Comparison of ENCODE assay signal across 1 cellular context in the genomic region with DNA sequence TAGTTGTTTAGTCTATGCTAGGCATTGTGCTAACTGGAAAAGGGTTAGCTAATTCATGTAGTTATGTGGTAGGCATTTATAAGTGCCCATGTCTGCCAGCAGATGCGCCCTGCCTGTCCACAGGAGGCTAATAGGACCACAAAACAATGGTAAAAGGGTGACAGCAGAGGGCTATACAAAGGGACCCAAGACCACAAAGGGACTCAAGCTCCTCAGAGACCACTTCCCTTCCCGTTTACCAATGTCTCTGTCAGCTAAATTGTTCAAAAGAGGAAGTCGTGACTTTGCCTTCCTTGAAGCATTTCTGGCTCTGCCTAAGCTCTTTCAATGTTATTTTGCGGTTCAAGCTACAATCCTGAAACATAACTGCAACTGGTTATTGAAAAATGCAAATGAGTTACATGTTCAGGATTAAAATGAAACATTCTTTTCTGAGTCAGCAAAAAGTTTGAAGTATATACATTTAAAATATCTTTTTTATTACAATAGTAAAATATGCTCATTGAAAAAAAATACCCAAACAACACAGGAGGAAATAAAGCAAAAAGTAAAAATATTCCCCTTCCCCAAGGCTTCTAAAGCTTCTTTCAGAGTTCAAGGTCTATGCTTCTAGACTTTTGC.
A peak's percentile ranks its signal among the peaks of the same experiment; 100 is the strongest.
TF ChIP-seq lines count a peak whose summit lies in the region.

No MANE protein-coding gene starts in this region.

TF ChIP-seq in K562, 482 proteins besides CTCF, POLR2A, EP300 and RAD21 (continued from another document):
- TF ChIP-seq ATF4 (CRISPR knock-in tag; IDR thresholded peaks at IDR 0.05) (no peak), KDM5B (IDR thresholded peaks at IDR 0.05; ENCODE audit: insufficient replicate concordance, low read depth, low read length) (no peak), MYBL2 (IDR thresholded peaks at IDR 0.05; ENCODE audit: low read depth) (no peak), MYBL2 (CRISPR knock-in tag; IDR thresholded peaks at IDR 0.05; ENCODE audit: borderline replicate concordance) (no peak), NEUROD1 (IDR thresholded peaks at IDR 0.05; ENCODE audit: borderline replicate concordance, low read depth, low read length, partially characterized antibody) (no peak), ZNF316 (IDR thresholded peaks at IDR 0.05) (peak; percentile 89), PTRF (tag; IDR thresholded peaks at IDR 0.05) (no peak), STAT5A (IDR thresholded peaks at IDR 0.05; ENCODE audit: borderline replicate concordance, low read length) (no peak), DACH1 (IDR thresholded peaks at IDR 0.05; ENCODE audit: partially characterized antibody) (no peak), PCBP2 (IDR thresholded peaks at IDR 0.05; ENCODE audit: low read depth, low read length, poor library complexity, severe bottlenecking) (no peak), MYC (IDR thresholded peaks at IDR 0.05; ENCODE audit: low read depth, low read length) (no peak), MYC (CRISPR knock-in tag; IDR thresholded peaks at IDR 0.05; ENCODE audit: borderline replicate concordance, low read depth) (no peak), CCNT2 (IDR thresholded peaks at IDR 0.05; ENCODE audit: borderline replicate concordance, extremely low read depth, insufficient read length, low read depth, low read length) (no peak), ARID1B (IDR thresholded peaks at IDR 0.05) (no peak), ZNF668 (CRISPR knock-in tag; IDR thresholded peaks at IDR 0.05) (no peak), SMAD1 (IDR thresholded peaks at IDR 0.05; ENCODE audit: low read depth, low read length, partially characterized antibody) (no peak), PURB (CRISPR knock-in tag; IDR thresholded peaks at IDR 0.05; ENCODE audit: low read depth) (no peak), SPI1 (IDR thresholded peaks at IDR 0.05; ENCODE audit: borderline replicate concordance, low read depth, low read length) (peak; percentile 97), CEBPB (tag; IDR thresholded peaks at IDR 0.05) (no peak), MAFK (IDR thresholded peaks at IDR 0.05; ENCODE audit: low read length) (peak; percentile 63; the same call in 1 of the 2 replicates), NELFE (IDR thresholded peaks at IDR 0.05; ENCODE audit: insufficient read depth, insufficient read length) (no peak), CSDE1 (IDR thresholded peaks at IDR 0.05) (no peak)
- TF ChIP-seq, protein P1, sequence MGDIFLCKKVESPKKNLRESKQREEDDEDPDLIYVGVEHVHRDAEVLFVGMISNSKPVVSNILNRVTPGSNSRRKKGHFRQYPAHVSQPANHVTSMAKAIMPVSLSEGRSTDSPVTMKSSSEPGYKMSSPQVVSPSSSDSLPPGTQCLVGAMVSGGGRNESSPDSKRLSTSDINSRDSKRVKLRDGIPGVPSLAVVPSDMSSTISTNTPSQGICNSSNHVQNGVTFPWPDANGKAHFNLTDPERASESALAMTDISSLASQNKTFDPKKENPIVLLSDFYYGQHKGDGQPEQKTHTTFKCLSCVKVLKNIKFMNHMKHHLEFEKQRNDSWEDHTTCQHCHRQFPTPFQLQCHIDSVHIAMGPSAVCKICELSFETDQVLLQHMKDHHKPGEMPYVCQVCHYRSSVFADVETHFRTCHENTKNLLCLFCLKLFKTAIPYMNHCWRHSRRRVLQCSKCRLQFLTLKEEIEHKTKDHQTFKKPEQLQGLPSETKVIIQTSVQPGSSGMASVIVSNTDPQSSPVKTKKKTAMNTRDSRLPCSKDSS (IDR thresholded peaks at IDR 0.05; ENCODE audit: low read depth, partially characterized antibody) = no peak
